ENCODE assay signal across 1 cellular context in genomic region chr5:139637438-139638089, GRCh38.
TF ChIP-seq lines count a peak whose summit lies in the region.

No MANE protein-coding gene starts in this region.

TF ChIP-seq in K562, 482 proteins besides CTCF, POLR2A, EP300 and RAD21 (continued from another document and continues in another):
- TF ChIP-seq, protein P1, sequence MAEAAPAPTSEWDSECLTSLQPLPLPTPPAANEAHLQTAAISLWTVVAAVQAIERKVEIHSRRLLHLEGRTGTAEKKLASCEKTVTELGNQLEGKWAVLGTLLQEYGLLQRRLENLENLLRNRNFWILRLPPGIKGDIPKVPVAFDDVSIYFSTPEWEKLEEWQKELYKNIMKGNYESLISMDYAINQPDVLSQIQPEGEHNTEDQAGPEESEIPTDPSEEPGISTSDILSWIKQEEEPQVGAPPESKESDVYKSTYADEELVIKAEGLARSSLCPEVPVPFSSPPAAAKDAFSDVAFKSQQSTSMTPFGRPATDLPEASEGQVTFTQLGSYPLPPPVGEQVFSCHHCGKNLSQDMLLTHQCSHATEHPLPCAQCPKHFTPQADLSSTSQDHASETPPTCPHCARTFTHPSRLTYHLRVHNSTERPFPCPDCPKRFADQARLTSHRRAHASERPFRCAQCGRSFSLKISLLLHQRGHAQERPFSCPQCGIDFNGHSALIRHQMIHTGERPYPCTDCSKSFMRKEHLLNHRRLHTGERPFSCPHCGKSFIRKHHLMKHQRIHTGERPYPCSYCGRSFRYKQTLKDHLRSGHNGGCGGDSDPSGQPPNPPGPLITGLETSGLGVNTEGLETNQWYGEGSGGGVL (CRISPR knock-in tag; IDR thresholded peaks at IDR 0.05), result no peak
- TF ChIP-seq SETDB1 (IDR thresholded peaks at IDR 0.05; ENCODE audit: low read length) (no peak), MXI1 (IDR thresholded peaks at IDR 0.05; ENCODE audit: low read depth, low read length) (0 out of 2 replicates have a peak, but pooled peaks have one; percentile 19), NFE2 (IDR thresholded peaks at IDR 0.05; ENCODE audit: low read depth) (no peak), CCNT2 (IDR thresholded peaks at IDR 0.05; ENCODE audit: borderline replicate concordance, extremely low read depth, insufficient read length, low read depth, low read length) (peak; percentile 98), HES1 (IDR thresholded peaks at IDR 0.05; ENCODE audit: low read depth) (no peak), KLF16 (IDR thresholded peaks at IDR 0.05) (peak; percentile 97), XRCC3 (IDR thresholded peaks at IDR 0.05) (no peak), ZEB2 (IDR thresholded peaks at IDR 0.05) (peak; percentile 66; the same call in 1 of the 2 replicates), LARP7 (IDR thresholded peaks at IDR 0.05) (no peak), RBBP5 (IDR thresholded peaks at IDR 0.05; ENCODE audit: borderline replicate concordance, insufficient read depth, low read length, poor library complexity, severe bottlenecking) (peak; percentile 59), KLF13 (tag; IDR thresholded peaks at IDR 0.05; ENCODE audit: borderline replicate concordance, low read depth) (peak; percentile 89), XRCC4 (IDR thresholded peaks at IDR 0.05; ENCODE audit: extremely low read depth, insufficient read depth, insufficient read length) (no peak), ZNF347 (CRISPR knock-in tag; IDR thresholded peaks at IDR 0.05; ENCODE audit: low read depth) (no peak), FOXA3 (CRISPR knock-in tag; conservative IDR thresholded peaks at IDR 0.05 in 1 of 2, IDR thresholded peaks at IDR 0.05 in 1 of 2) (no peak), ZFP36 (IDR thresholded peaks at IDR 0.05; ENCODE audit: low read depth, low read length, partially characterized antibody) (peak; percentile 2), PPARD (CRISPR knock-in tag; IDR thresholded peaks at IDR 0.05) (no peak), MYC (IDR thresholded peaks at IDR 0.05; ENCODE audit: low read depth, low read length) (peak; percentile 85), MYC (CRISPR knock-in tag; IDR thresholded peaks at IDR 0.05; ENCODE audit: borderline replicate concordance, low read depth) (no peak), TBP (optimal IDR thresholded peaks at IDR 0.05; ENCODE audit: low read depth, low read length) (peak; percentile 60), POLR2G (IDR thresholded peaks at IDR 0.05; ENCODE audit: low read depth, low read length) (peak; percentile 87), ZNF232 (CRISPR knock-in tag; IDR thresholded peaks at IDR 0.05) (peak; percentile 58; the same call in 1 of the 2 replicates), ZMIZ1 (IDR thresholded peaks at IDR 0.05; ENCODE audit: low read depth in 2 of 2, low read length in 2 of 2) (peak in 1 of 2 experiments; percentile 58; a peak in 1 of 4 replicates), ZNF717 (CRISPR knock-in tag; IDR thresholded peaks at IDR 0.05) (no peak), ZBTB7A (IDR thresholded peaks at IDR 0.05; ENCODE audit: borderline replicate concordance, control insufficient read depth, low read depth, low read length) (peak; percentile 97), U2AF1 (optimal IDR thresholded peaks at IDR 0.05; ENCODE audit: low read depth, low read length) (peak; percentile 94), CEBPG (CRISPR knock-in tag; IDR thresholded peaks at IDR 0.05) (no peak), CEBPG (tag; conservative IDR thresholded peaks at IDR 0.05 in 1 of 2, IDR thresholded peaks at IDR 0.05 in 1 of 2) (peak in 1 of 2 experiments; percentile 36; a peak in 1 of 4 replicates), ZNF740 (CRISPR knock-in tag; IDR thresholded peaks at IDR 0.05) (peak; percentile 86), ZNF740 (tag; IDR thresholded peaks at IDR 0.05) (peak in 1 of 2 experiments; percentile 94; a peak in 2 of 4 replicates), STAG1 (CRISPR knock-in tag; IDR thresholded peaks at IDR 0.05; ENCODE audit: borderline replicate concordance) (no peak), RFX7 (CRISPR knock-in tag; IDR thresholded peaks at IDR 0.05) (no peak), GABPB2 (CRISPR knock-in tag; conservative IDR thresholded peaks at IDR 0.05) (no peak; the same call in 1 of the 2 replicates), BCOR (IDR thresholded peaks at IDR 0.05) (peak; percentile 74), ERF (CRISPR knock-in tag; IDR thresholded peaks at IDR 0.05) (no peak), EWSR1 (IDR thresholded peaks at IDR 0.05; ENCODE audit: borderline replicate concordance, low read depth, partially characterized antibody) (no peak), ZNF445 (CRISPR knock-in tag; IDR thresholded peaks at IDR 0.05; ENCODE audit: low read depth) (no peak), PRMT5 (CRISPR knock-in tag; IDR thresholded peaks at IDR 0.05) (no peak)
- TF ChIP-seq, protein P2, sequence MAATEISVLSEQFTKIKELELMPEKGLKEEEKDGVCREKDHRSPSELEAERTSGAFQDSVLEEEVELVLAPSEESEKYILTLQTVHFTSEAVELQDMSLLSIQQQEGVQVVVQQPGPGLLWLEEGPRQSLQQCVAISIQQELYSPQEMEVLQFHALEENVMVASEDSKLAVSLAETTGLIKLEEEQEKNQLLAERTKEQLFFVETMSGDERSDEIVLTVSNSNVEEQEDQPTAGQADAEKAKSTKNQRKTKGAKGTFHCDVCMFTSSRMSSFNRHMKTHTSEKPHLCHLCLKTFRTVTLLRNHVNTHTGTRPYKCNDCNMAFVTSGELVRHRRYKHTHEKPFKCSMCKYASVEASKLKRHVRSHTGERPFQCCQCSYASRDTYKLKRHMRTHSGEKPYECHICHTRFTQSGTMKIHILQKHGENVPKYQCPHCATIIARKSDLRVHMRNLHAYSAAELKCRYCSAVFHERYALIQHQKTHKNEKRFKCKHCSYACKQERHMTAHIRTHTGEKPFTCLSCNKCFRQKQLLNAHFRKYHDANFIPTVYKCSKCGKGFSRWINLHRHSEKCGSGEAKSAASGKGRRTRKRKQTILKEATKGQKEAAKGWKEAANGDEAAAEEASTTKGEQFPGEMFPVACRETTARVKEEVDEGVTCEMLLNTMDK (IDR thresholded peaks at IDR 0.05; ENCODE audit: borderline replicate concordance, insufficient read depth, low read depth, low read length, poor library complexity, severe bottlenecking), result peak; percentile 61
- TF ChIP-seq, protein P3, sequence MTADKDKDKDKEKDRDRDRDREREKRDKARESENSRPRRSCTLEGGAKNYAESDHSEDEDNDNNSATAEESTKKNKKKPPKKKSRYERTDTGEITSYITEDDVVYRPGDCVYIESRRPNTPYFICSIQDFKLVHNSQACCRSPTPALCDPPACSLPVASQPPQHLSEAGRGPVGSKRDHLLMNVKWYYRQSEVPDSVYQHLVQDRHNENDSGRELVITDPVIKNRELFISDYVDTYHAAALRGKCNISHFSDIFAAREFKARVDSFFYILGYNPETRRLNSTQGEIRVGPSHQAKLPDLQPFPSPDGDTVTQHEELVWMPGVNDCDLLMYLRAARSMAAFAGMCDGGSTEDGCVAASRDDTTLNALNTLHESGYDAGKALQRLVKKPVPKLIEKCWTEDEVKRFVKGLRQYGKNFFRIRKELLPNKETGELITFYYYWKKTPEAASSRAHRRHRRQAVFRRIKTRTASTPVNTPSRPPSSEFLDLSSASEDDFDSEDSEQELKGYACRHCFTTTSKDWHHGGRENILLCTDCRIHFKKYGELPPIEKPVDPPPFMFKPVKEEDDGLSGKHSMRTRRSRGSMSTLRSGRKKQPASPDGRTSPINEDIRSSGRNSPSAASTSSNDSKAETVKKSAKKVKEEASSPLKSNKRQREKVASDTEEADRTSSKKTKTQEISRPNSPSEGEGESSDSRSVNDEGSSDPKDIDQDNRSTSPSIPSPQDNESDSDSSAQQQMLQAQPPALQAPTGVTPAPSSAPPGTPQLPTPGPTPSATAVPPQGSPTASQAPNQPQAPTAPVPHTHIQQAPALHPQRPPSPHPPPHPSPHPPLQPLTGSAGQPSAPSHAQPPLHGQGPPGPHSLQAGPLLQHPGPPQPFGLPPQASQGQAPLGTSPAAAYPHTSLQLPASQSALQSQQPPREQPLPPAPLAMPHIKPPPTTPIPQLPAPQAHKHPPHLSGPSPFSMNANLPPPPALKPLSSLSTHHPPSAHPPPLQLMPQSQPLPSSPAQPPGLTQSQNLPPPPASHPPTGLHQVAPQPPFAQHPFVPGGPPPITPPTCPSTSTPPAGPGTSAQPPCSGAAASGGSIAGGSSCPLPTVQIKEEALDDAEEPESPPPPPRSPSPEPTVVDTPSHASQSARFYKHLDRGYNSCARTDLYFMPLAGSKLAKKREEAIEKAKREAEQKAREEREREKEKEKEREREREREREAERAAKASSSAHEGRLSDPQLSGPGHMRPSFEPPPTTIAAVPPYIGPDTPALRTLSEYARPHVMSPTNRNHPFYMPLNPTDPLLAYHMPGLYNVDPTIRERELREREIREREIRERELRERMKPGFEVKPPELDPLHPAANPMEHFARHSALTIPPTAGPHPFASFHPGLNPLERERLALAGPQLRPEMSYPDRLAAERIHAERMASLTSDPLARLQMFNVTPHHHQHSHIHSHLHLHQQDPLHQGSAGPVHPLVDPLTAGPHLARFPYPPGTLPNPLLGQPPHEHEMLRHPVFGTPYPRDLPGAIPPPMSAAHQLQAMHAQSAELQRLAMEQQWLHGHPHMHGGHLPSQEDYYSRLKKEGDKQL (CRISPR knock-in tag; IDR thresholded peaks at IDR 0.05; ENCODE audit: borderline replicate concordance), result no peak; the same call in 1 of the 2 replicates
- TF ChIP-seq, protein P4, sequence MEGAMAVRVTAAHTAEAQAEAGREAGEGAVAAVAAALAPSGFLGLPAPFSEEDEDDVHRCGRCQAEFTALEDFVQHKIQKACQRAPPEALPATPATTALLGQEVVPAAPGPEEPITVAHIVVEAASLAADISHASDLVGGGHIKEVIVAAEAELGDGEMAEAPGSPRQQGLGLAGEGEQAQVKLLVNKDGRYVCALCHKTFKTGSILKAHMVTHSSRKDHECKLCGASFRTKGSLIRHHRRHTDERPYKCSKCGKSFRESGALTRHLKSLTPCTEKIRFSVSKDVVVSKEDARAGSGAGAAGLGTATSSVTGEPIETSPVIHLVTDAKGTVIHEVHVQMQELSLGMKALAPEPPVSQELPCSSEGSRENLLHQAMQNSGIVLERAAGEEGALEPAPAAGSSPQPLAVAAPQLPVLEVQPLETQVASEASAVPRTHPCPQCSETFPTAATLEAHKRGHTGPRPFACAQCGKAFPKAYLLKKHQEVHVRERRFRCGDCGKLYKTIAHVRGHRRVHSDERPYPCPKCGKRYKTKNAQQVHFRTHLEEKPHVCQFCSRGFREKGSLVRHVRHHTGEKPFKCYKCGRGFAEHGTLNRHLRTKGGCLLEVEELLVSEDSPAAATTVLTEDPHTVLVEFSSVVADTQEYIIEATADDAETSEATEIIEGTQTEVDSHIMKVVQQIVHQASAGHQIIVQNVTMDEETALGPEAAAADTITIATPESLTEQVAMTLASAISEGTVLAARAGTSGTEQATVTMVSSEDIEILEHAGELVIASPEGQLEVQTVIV (CRISPR knock-in tag; IDR thresholded peaks at IDR 0.05; ENCODE audit: borderline replicate concordance), result no peak
- TF ChIP-seq, protein P5, sequence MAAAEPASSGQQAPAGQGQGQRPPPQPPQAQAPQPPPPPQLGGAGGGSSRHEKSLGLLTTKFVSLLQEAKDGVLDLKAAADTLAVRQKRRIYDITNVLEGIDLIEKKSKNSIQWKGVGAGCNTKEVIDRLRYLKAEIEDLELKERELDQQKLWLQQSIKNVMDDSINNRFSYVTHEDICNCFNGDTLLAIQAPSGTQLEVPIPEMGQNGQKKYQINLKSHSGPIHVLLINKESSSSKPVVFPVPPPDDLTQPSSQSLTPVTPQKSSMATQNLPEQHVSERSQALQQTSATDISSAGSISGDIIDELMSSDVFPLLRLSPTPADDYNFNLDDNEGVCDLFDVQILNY (CRISPR knock-in tag; IDR thresholded peaks at IDR 0.05), result no peak
- TF ChIP-seq, protein P6, sequence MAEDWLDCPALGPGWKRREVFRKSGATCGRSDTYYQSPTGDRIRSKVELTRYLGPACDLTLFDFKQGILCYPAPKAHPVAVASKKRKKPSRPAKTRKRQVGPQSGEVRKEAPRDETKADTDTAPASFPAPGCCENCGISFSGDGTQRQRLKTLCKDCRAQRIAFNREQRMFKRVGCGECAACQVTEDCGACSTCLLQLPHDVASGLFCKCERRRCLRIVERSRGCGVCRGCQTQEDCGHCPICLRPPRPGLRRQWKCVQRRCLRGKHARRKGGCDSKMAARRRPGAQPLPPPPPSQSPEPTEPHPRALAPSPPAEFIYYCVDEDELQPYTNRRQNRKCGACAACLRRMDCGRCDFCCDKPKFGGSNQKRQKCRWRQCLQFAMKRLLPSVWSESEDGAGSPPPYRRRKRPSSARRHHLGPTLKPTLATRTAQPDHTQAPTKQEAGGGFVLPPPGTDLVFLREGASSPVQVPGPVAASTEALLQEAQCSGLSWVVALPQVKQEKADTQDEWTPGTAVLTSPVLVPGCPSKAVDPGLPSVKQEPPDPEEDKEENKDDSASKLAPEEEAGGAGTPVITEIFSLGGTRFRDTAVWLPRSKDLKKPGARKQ (CRISPR knock-in tag; IDR thresholded peaks at IDR 0.05), result no peak
